Comparison of ENCODE assay signal across 8 cellular contexts in genomic region chr6:28587011-28587745, GRCh38.
A peak's percentile ranks its signal among the peaks of the same experiment; 100 is the strongest.
DNase-seq lines count a peak whose midpoint lies in the region; ATAC-seq and TF ChIP-seq lines count a peak whose summit lies in the region.

No MANE protein-coding gene starts in this region.

- H3K4me3 Mint-ChIP-seq in HFFc6 = peak overlapping the region; percentile 90

- H3K36me3 ChIP-seq in lower lobe of right lung = no peaks in the 10 kb centered on the region

- peaks cover 5% of the 10 kb centered on the region for H3K27me3 Mint-ChIP-seq in HFFc6 (ENCODE audit: insufficient read depth)

- DNase-seq in GM12864 (ENCODE audit: low read depth) (no peak), HFFc6 (peak; percentile 45), NCI-H2029 (lab: John Stamatoyannopoulos, UW) (peak; percentile 44), choroid plexus epithelial cell (ENCODE audit: low read depth) (peak; percentile 60), lower lobe of right lung (peak; percentile 81), OCI-M2 (lab: John Stamatoyannopoulos, UW; ENCODE audit: unreplicated experiment) (no peak)
- DNase-seq in activated CD4-positive, alpha-beta T cell treated with anti-CD3 and anti-CD28 coated beads for 24 hours (ENCODE audit: low read depth in 2 of 2) = peak; percentile 44 to 45
- DNase-seq in stimulated activated CD8-positive, alpha-beta memory T cell treated with anti-CD3 and anti-CD28 coated beads, Interleukin-12 subunit alpha, Interleukin-12 subunit beta, amount 100 ng/mL, for 24 hours (ENCODE audit: extremely low read depth) = peak; percentile 28

- H3K27ac Mint-ChIP-seq in HFFc6 = peak overlapping the region; percentile 81

- H3K36me3 Mint-ChIP-seq in HFFc6 (ENCODE audit: low read depth) = no peaks in the 10 kb centered on the region

- peaks cover 53% of the 10 kb centered on the region for H3K27me3 ChIP-seq in lower lobe of right lung (ENCODE audit: low read depth)

- ATAC-seq in lower lobe of right lung = peak; percentile 96 to 98

- H3K27ac ChIP-seq in lower lobe of right lung = peak overlapping the region; percentile 54

- no peaks in the 10 kb centered on the region for H3K4me1 ChIP-seq in lower lobe of right lung

- peaks cover 50% of the 10 kb centered on the region for H3K4me1 Mint-ChIP-seq in HFFc6 (ENCODE audit: low read depth)

- H3K9me3 Mint-ChIP-seq in HFFc6 = no peaks in the 10 kb centered on the region

- peak overlapping the region; percentile 67 for H3K4me3 ChIP-seq in GM12864 (ENCODE audit: low read depth, low read length)
- peak overlapping the region; percentile 71 for H3K4me3 ChIP-seq in choroid plexus epithelial cell (ENCODE audit: low read depth, low read length)
- peak overlapping the region; percentile 57 for H3K4me3 ChIP-seq in lower lobe of right lung

- no peaks in the 10 kb centered on the region for H3K9me3 ChIP-seq in lower lobe of right lung

- intact Hi-C loops in lower lobe of right lung (cut with DNase I) = no loop called here

- TF ChIP-seq CTCF in GM12864 (IDR thresholded peaks at IDR 0.05; ENCODE audit: low read depth, low read length, missing control alignments) (no peak), HFFc6 (IDR thresholded peaks at IDR 0.05) (no peak), choroid plexus epithelial cell (conservative IDR thresholded peaks at IDR 0.05; ENCODE audit: low read depth, low read length) (no peak), lower lobe of right lung (IDR thresholded peaks at IDR 0.05) (no peak)

Comparison
In these comparisons a context has a peak if more than half of its experiments do, and no peak if none do; other contexts are left out.
1. DNase-seq: peak in HFFc6 (single experiment), NCI-H2029 (single experiment), activated CD4-positive, alpha-beta T cell treated with anti-CD3 and anti-CD28 coated beads for 24 hours (2 of 2), choroid plexus epithelial cell (single experiment), lower lobe of right lung (single experiment) and stimulated activated CD8-positive, alpha-beta memory T cell treated with anti-CD3 and anti-CD28 coated beads, Interleukin-12 subunit alpha, Interleukin-12 subunit beta, amount 100 ng/mL, for 24 hours (single experiment); none in GM12864 (single experiment) and OCI-M2 (single experiment).
2. Peak in every context shown above with its lines, with median percentiles within 50 percentile points of each other: H3K4me3 ChIP-seq.